In genomic region chr16:29453754-29454153, GRCh38 we compare ENCODE assay signal across 6 cellular contexts. TPM values are rescaled to one million over a fixed set of nuclear protein-coding genes. Genes with fewer than 3 reads are reported as not detected.
DNase-seq lines count a peak whose midpoint lies in the region; ATAC-seq and TF ChIP-seq lines count a peak whose summit lies in the region.
"Not testable (repeated sequence)": the region's sequence is repeated elsewhere in the genome, so short reads cannot be mapped to it uniquely, and the experiment has no call there.

No MANE protein-coding gene starts in this region.

- H3K14ac ChIP-seq in IMR-90 (replicated peaks; ENCODE audit: low read depth, low read length) = not testable (repeated sequence)

- TF ChIP-seq POLR2A in IMR-90 (IDR thresholded peaks at IDR 0.05; ENCODE audit: low read depth, low read length) = not testable (repeated sequence)

- not testable (repeated sequence) for H3K27me3 Mint-ChIP-seq in CD8-positive, alpha-beta T cell (ENCODE audit: low read depth); central memory CD8-positive, alpha-beta T cell; naive thymus-derived CD8-positive, alpha-beta T cell

- not testable (repeated sequence) for BruUV-seq in IMR-90 (replicated peaks; lab: Mats Ljungman, UMichigan)

- not testable (repeated sequence) for H4K5ac ChIP-seq in IMR-90 (ENCODE audit: low read depth, low read length)

- POLR2A ChIA-PET in CD8-positive, alpha-beta T cell (lab: Charles Lee); IMR-90 (lab: Charles Lee; ENCODE audit: unreplicated experiment); naive thymus-derived CD8-positive, alpha-beta T cell (lab: Charles Lee): not testable (repeated sequence)

- H3K79me1 ChIP-seq in IMR-90 (ENCODE audit: low read depth in 1 of 2, low read length in 2 of 2) = not testable (repeated sequence)

- H3K4me3 Mint-ChIP-seq in CD8-positive, alpha-beta T cell; central memory CD8-positive, alpha-beta T cell; naive thymus-derived CD8-positive, alpha-beta T cell: not testable (repeated sequence)

- not testable (repeated sequence) for H3K23ac ChIP-seq in IMR-90 (ENCODE audit: low read depth, low read length)

- peak; percentile 24 for ATAC-seq in CD8-positive, alpha-beta T cell
- peak; percentile 20 for ATAC-seq in GM21447 (IDR thresholded peaks at IDR 0.05; ENCODE audit: unreplicated experiment)
- ATAC-seq in HG02970 (IDR thresholded peaks at IDR 0.05; ENCODE audit: low FRiP score, unreplicated experiment) = peak; percentile 15
- peak; percentile 7 for ATAC-seq in IMR-90 (ENCODE audit: low read depth)
- peak; percentile 12 for ATAC-seq in central memory CD8-positive, alpha-beta T cell (replicated peaks; ENCODE audit: extremely low read depth, poor library complexity, severe bottlenecking)
- ATAC-seq in naive thymus-derived CD8-positive, alpha-beta T cell = peak; percentile 29 to 30

- not testable (repeated sequence) for H2BK15ac ChIP-seq in IMR-90 (ENCODE audit: low read depth, low read length)

- H3K18ac ChIP-seq in IMR-90 (ENCODE audit: low read depth, low read length) = not testable (repeated sequence)

- H2BK120ac ChIP-seq in IMR-90 (ENCODE audit: low read depth, low read length) = not testable (repeated sequence)

- H2AK9ac ChIP-seq in IMR-90 (replicated peaks; ENCODE audit: low read depth, low read length, poor library complexity) = not testable (repeated sequence)

- not testable (repeated sequence) for H4K20me1 ChIP-seq in IMR-90 (ENCODE audit: insufficient read depth, low read length)

- not testable (repeated sequence) for H3K56ac ChIP-seq in IMR-90 (ENCODE audit: extremely low read depth, insufficient read depth, low read length)

- in situ Hi-C loops in IMR-90 (cut with MboI; ENCODE audit: low sequenced_read_pairs) = not testable (repeated sequence)

- intact Hi-C loops in CD8-positive, alpha-beta T cell (cut with DNase I, micrococcal nuclease); IMR-90 (cut with micrococcal nuclease): not testable (repeated sequence)

- not testable (repeated sequence) for DNase-seq in CD8-positive, alpha-beta T cell; IMR-90; central memory CD8-positive, alpha-beta T cell (ENCODE audit: low spot score in 2 of 2); naive thymus-derived CD8-positive, alpha-beta T cell

- not testable (repeated sequence) for H3K4me3 ChIP-seq in CD8-positive, alpha-beta T cell (ENCODE audit: low read depth, low read length); IMR-90 (ENCODE audit: insufficient read depth, low read depth, low read length)

- not testable (repeated sequence) for TF ChIP-seq RAD21 in IMR-90 (IDR thresholded peaks at IDR 0.05; ENCODE audit: low read length)

- not testable (repeated sequence) for TF ChIP-seq CTCF in CD8-positive, alpha-beta T cell (IDR thresholded peaks at IDR 0.05); IMR-90 (conservative IDR thresholded peaks at IDR 0.05; ENCODE audit: low read depth, low read length)

- dilution Hi-C loops in IMR-90 (cut with HindIII; ENCODE audit: low sequenced_read_pairs, unreplicated experiment) = not testable (repeated sequence)

- not testable (repeated sequence) for H3K4me1 Mint-ChIP-seq in CD8-positive, alpha-beta T cell (ENCODE audit: low read depth); central memory CD8-positive, alpha-beta T cell; naive thymus-derived CD8-positive, alpha-beta T cell

- H3K4ac ChIP-seq in IMR-90 (ENCODE audit: low read depth, low read length) = not testable (repeated sequence)

- not testable (repeated sequence) for H3K4me2 ChIP-seq in IMR-90 (ENCODE audit: low read depth, low read length)

- H3K9me1 ChIP-seq in IMR-90 (ENCODE audit: insufficient read depth, low read length) = not testable (repeated sequence)

- not testable (repeated sequence) for H3K9me3 Mint-ChIP-seq in CD8-positive, alpha-beta T cell; central memory CD8-positive, alpha-beta T cell; naive thymus-derived CD8-positive, alpha-beta T cell

- not testable (repeated sequence) for H3K9ac ChIP-seq in IMR-90 (ENCODE audit: low read depth, low read length)

- CTCF ChIA-PET in CD8-positive, alpha-beta T cell (lab: Charles Lee); IMR-90 (lab: Yijun Ruan, JAX): not testable (repeated sequence)

- not testable (repeated sequence) for H3K4me1 ChIP-seq in CD8-positive, alpha-beta T cell (ENCODE audit: insufficient read depth, low read length); IMR-90 (ENCODE audit: control insufficient read depth, insufficient read depth, low read length)

- not testable (repeated sequence) for H3K36me3 Mint-ChIP-seq in CD8-positive, alpha-beta T cell; central memory CD8-positive, alpha-beta T cell (ENCODE audit: insufficient read depth); naive thymus-derived CD8-positive, alpha-beta T cell

- not testable (repeated sequence) for H2AFZ ChIP-seq in IMR-90 (replicated peaks; ENCODE audit: low read length, poor library complexity)

- WGBS in IMR-90 (ENCODE audit: extremely low coverage in 2 of 2, insufficient read length in 1 of 2), 2 experiments = no CpG with 5 or more reads among the region's 21 CpGs

- not testable (repeated sequence) for H3K27me3 ChIP-seq in CD8-positive, alpha-beta T cell (ENCODE audit: insufficient read depth, low read length); IMR-90 (ENCODE audit: control insufficient read depth, insufficient read depth, low read length)

- H3K27ac Mint-ChIP-seq in CD8-positive, alpha-beta T cell; central memory CD8-positive, alpha-beta T cell (ENCODE audit: low read depth); naive thymus-derived CD8-positive, alpha-beta T cell: not testable (repeated sequence)

- not testable (repeated sequence) for H3K9me3 ChIP-seq in CD8-positive, alpha-beta T cell (ENCODE audit: low read length); IMR-90 (ENCODE audit: control insufficient read depth, insufficient read depth, low read length)

- H3K36me3 ChIP-seq in CD8-positive, alpha-beta T cell (ENCODE audit: insufficient read depth, low read length); IMR-90 (ENCODE audit: control insufficient read depth, insufficient read depth, low read length): not testable (repeated sequence)

- not testable (repeated sequence) for H2BK20ac ChIP-seq in IMR-90 (ENCODE audit: low read depth, low read length)

- not testable (repeated sequence) for H4K8ac ChIP-seq in IMR-90 (ENCODE audit: low read depth in 2 of 2, low read length in 2 of 2)

- not testable (repeated sequence) for H2BK5ac ChIP-seq in IMR-90 (ENCODE audit: low read depth, low read length, poor library complexity, severe bottlenecking)

- not testable (repeated sequence) for H3K27ac ChIP-seq in CD8-positive, alpha-beta T cell (ENCODE audit: low read depth, low read length); IMR-90 (ENCODE audit: insufficient read depth, low read length)

- not testable (repeated sequence) for H2AK5ac ChIP-seq in IMR-90 (ENCODE audit: low read depth, low read length)

- not testable (repeated sequence) for H4K91ac ChIP-seq in IMR-90 (ENCODE audit: insufficient read depth, low read depth, low read length)

RNA-seq across cellular contexts. Expression of gene BOLA2, which starts 0.4 kb away (rescaled TPM):
- total RNA-seq in CD8-positive, alpha-beta T cell = 10 to 100 TPM in 1 of 2 experiments, 1 to 10 TPM in 1; 9.5 to 10.5 TPM
- total RNA-seq in IMR-90 (2012; rRNA removed) = 7.2 and 11.9 TPM in 2 replicates
- 32.1 and 38.0 TPM in 2 replicates for polyA plus RNA-seq in IMR-90 (2012; rRNA removed)
- polyA plus RNA-seq in IMR-90 (2012; cell fraction: cytosol; rRNA removed) = 12.2 and 27.2 TPM in 2 replicates
- 4.1 and 6.6 TPM in 2 replicates for polyA plus RNA-seq in IMR-90 (2012; cell fraction: nucleus; rRNA removed; ENCODE audit: low replicate concordance)
- total RNA-seq in naive thymus-derived CD8-positive, alpha-beta T cell = 1 to 10 TPM; 7.5 to 9.5 TPM
- 10 to 100 TPM in 2 of 3 donors, 1 to 10 TPM in 1; 8.1 to 34.0 (median 33.3) TPM for polyA plus RNA-seq in naive thymus-derived CD8-positive, alpha-beta T cell

RNA-seq across cellular contexts. Expression of gene SLX1B, which starts 0.6 kb away (rescaled TPM):
- 10 to 100 TPM; 15.6 to 21.1 TPM for total RNA-seq in CD8-positive, alpha-beta T cell
- total RNA-seq in IMR-90 (2012; rRNA removed) = 8.3 and 9.3 TPM in 2 replicates
- 15.8 and 19.6 TPM in 2 replicates for polyA plus RNA-seq in IMR-90 (2012; rRNA removed)
- 13.2 and 33.9 TPM in 2 replicates for polyA plus RNA-seq in IMR-90 (2012; cell fraction: cytosol; rRNA removed)
- polyA plus RNA-seq in IMR-90 (2012; cell fraction: nucleus; rRNA removed; ENCODE audit: low replicate concordance) = 32.4 and 93.2 TPM in 2 replicates
- 10 to 100 TPM; 36.1 to 47.8 TPM for total RNA-seq in naive thymus-derived CD8-positive, alpha-beta T cell
- polyA plus RNA-seq in naive thymus-derived CD8-positive, alpha-beta T cell = 1 to 10 TPM; 3.6 to 9.4 (median 7.8) TPM

RNA-seq across cellular contexts. Expression of gene SULT1A4, which starts 6.0 kb away (rescaled TPM):
- total RNA-seq in CD8-positive, alpha-beta T cell = 1 to 10 TPM; 1.4 to 3.6 TPM
- 0.28 and 1.1 TPM in 2 replicates for total RNA-seq in IMR-90 (2012; rRNA removed)
- 2.4 and 2.5 TPM in 2 replicates for polyA plus RNA-seq in IMR-90 (2012; rRNA removed)
- 0.65 TPM in 1 of 2 replicates, not detected in the other for polyA plus RNA-seq in IMR-90 (2012; cell fraction: cytosol; rRNA removed)
- 7.1 and 8.9 TPM in 2 replicates for polyA plus RNA-seq in IMR-90 (2012; cell fraction: nucleus; rRNA removed; ENCODE audit: low replicate concordance)
- 1 to 10 TPM; 1.8 to 2.0 TPM for total RNA-seq in naive thymus-derived CD8-positive, alpha-beta T cell
- under 1 TPM in 1 of 3 donors, not detected in 2; 0.82 TPM for polyA plus RNA-seq in naive thymus-derived CD8-positive, alpha-beta T cell

RNA-seq across cellular contexts. Expression of gene NPIPB11, which starts 47.2 kb away (rescaled TPM):
- total RNA-seq in CD8-positive, alpha-beta T cell = 1 to 10 TPM; 1.6 TPM
- total RNA-seq in IMR-90 (2012; rRNA removed) = under 0.01 TPM in 2 replicates
- 1.8 and 2.1 TPM in 2 replicates for polyA plus RNA-seq in IMR-90 (2012; rRNA removed)
- polyA plus RNA-seq in IMR-90 (2012; cell fraction: cytosol; rRNA removed) = 0.37 and 0.66 TPM in 2 replicates
- 14.8 and 19.7 TPM in 2 replicates for polyA plus RNA-seq in IMR-90 (2012; cell fraction: nucleus; rRNA removed; ENCODE audit: low replicate concordance)
- total RNA-seq in naive thymus-derived CD8-positive, alpha-beta T cell = 1 to 10 TPM; 3.0 to 3.1 TPM
- under 1 TPM; 0.07 to 0.79 (median 0.77) TPM for polyA plus RNA-seq in naive thymus-derived CD8-positive, alpha-beta T cell

RNA-seq across cellular contexts. Expression of gene NPIPB12, which starts 52.5 kb away (rescaled TPM):
- 100 to 1,000 TPM; 119 to 128 TPM for total RNA-seq in CD8-positive, alpha-beta T cell
- 3.9 and 5.6 TPM in 2 replicates for total RNA-seq in IMR-90 (2012; rRNA removed)
- 15.0 and 18.0 TPM in 2 replicates for polyA plus RNA-seq in IMR-90 (2012; rRNA removed)
- 5.2 and 9.1 TPM in 2 replicates for polyA plus RNA-seq in IMR-90 (2012; cell fraction: cytosol; rRNA removed)
- 128 and 151 TPM in 2 replicates for polyA plus RNA-seq in IMR-90 (2012; cell fraction: nucleus; rRNA removed; ENCODE audit: low replicate concordance)
- 100 to 1,000 TPM; 139 to 160 TPM for total RNA-seq in naive thymus-derived CD8-positive, alpha-beta T cell
- 1 to 10 TPM; 1.9 to 5.0 (median 2.5) TPM for polyA plus RNA-seq in naive thymus-derived CD8-positive, alpha-beta T cell
